ENCODE assay signal across 11 cellular contexts in the genomic region with DNA sequence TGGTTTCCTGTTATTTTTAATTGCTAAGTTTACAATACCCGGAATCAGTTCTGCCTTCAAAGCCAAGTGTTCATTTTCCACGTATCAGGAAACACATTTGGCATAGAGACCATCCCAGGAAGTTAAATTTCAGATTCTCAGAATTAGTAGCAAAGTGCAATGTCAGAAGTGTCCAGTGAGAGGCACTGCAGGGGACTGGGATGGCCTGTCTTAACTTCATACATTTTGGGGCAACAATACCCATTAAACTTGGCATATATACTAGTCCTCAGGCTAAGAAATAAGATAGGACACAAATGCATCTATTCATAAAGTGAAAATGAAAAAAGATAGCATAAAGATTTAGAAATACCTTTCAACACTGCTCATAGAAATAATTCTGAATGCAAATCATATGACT. TPM values are rescaled to one million over a fixed set of nuclear protein-coding genes. Genes with fewer than 3 reads are reported as not detected.
DNase-seq lines count a peak whose midpoint lies in the region; ATAC-seq and TF ChIP-seq lines count a peak whose summit lies in the region.
"Had no signal": no experiment of that assay in that cellular context is flagged by ENCODE, and none has a peak within 500 bp of the region (broad histone marks: within the 10 kb centered on the region; RNA-seq: fewer than 3 reads in every experiment).

No MANE protein-coding gene starts in this region.

- H3K36me3 Mint-ChIP-seq in T-helper 17 cell (ENCODE audit: low read depth): peaks cover 4% of the 10 kb centered on the region
- H3K36me3 Mint-ChIP-seq: memory B cell had no signal

- intact Hi-C loops in heart left ventricle (cut with DNase I): loop anchor here in 6 of 10 donors (2.0 to 10.0 kb wide), 4 partner anchors 52 to 169 kb away; partner anchors contain the start of gene IL18R1 (in 1 of the 6)
- intact Hi-C loops in right cardiac atrium (cut with DNase I): loop anchor here in 2 of 4 donors (10.0 kb wide), 2 partner anchors 49 to 259 kb away; no protein-coding TSS in a partner anchor
- intact Hi-C loops in sigmoid colon (cut with DNase I): loop anchor here (5.0 kb wide), 1 partner anchor 57 kb away; no protein-coding TSS in a partner anchor

- no peak overlapping the region for H3K27ac ChIP-seq in heart left ventricle
- H3K27ac ChIP-seq in right cardiac atrium (ENCODE audit: low read length): no peak overlapping the region
- no peak overlapping the region for H3K27ac ChIP-seq in tibial nerve
- H3K27ac ChIP-seq in sigmoid colon: no peak overlapping the region

- H3K4me1 Mint-ChIP-seq in T-helper 17 cell: peaks cover 11% of the 10 kb centered on the region
- H3K4me1 Mint-ChIP-seq: memory B cell had no signal

- TF ChIP-seq POLR2A in heart left ventricle (IDR thresholded peaks at IDR 0.05): no peak
- no peak for TF ChIP-seq POLR2A in tibial nerve (IDR thresholded peaks at IDR 0.05)
- no peak for TF ChIP-seq POLR2A in sigmoid colon (IDR thresholded peaks at IDR 0.05)

- H3K9me3 ChIP-seq in heart left ventricle (no peaks in the 10 kb centered on the region), right cardiac atrium (ENCODE audit: control insufficient read depth, low read length) (no peaks in the 10 kb centered on the region), T-helper 17 cell (ENCODE audit: control insufficient read depth, low read length, poor library complexity, severe bottlenecking) (no peaks in the 10 kb centered on the region), tibial nerve (no peaks in the 10 kb centered on the region), sigmoid colon (no peaks in the 10 kb centered on the region)

- H3K4me3 Mint-ChIP-seq in T-helper 17 cell: peak overlapping the region; percentile 33
- H3K4me3 Mint-ChIP-seq: memory B cell had no signal

- no peak overlapping the region for H3K4me3 ChIP-seq in heart left ventricle
- H3K4me3 ChIP-seq in right cardiac atrium (ENCODE audit: low read length): no peak overlapping the region
- no peak overlapping the region for H3K4me3 ChIP-seq in tibial nerve
- H3K4me3 ChIP-seq in sigmoid colon: no peak overlapping the region

- H3K4me1 ChIP-seq in heart left ventricle (peaks cover 0 to 24% (median 5%) of the 10 kb centered on the region in 12 donors), right cardiac atrium (ENCODE audit: control insufficient read depth, insufficient read depth, low read length) (no peaks in the 10 kb centered on the region), tibial nerve (peaks cover 0 to 19% (median 1%) of the 10 kb centered on the region in 4 donors), sigmoid colon (peaks cover 0 to 12% (median 8%) of the 10 kb centered on the region in 4 donors)

- H3K36me3 ChIP-seq in heart left ventricle: no peaks in the 10 kb centered on the region
- no peaks in the 10 kb centered on the region for H3K36me3 ChIP-seq in tibial nerve
- H3K36me3 ChIP-seq in sigmoid colon: no peaks in the 10 kb centered on the region

- peak; percentile 17 to 60 (median 50) for TF ChIP-seq CTCF in heart left ventricle (IDR thresholded peaks at IDR 0.05)
- TF ChIP-seq CTCF in tibial nerve (IDR thresholded peaks at IDR 0.05): peak; percentile 25 to 51 (median 29)
- peak in 2 of 4 experiments; percentile 24 to 32 for TF ChIP-seq CTCF in sigmoid colon (IDR thresholded peaks at IDR 0.05)

- no peak for TF ChIP-seq EP300 in tibial nerve (IDR thresholded peaks at IDR 0.05)
- no peak for TF ChIP-seq EP300 in sigmoid colon (IDR thresholded peaks at IDR 0.05)

- ATAC-seq in heart left ventricle (peak in 1 of 4 donors; percentile 28), right cardiac atrium (no peak), T-helper 17 cell (peak; percentile 37), GM21360 (IDR thresholded peaks at IDR 0.05; ENCODE audit: unreplicated experiment) (no peak)

- peaks cover 7% of the 10 kb centered on the region for H3K27me3 Mint-ChIP-seq in T-helper 17 cell

- H3K27ac Mint-ChIP-seq in T-helper 17 cell: no peak overlapping the region
- H3K27ac Mint-ChIP-seq: memory B cell had no signal

- 18 to 35% (median 26%) methylated on average over 2 of the region's 2 CpGs for WGBS in heart left ventricle, 4 donors
- WGBS in right cardiac atrium: 24% methylated on average over 2 of the region's 2 CpGs
- 24 to 32% methylated on average over 2 of the region's 2 CpGs for WGBS in tibial nerve, 2 donors
- 4 to 7% methylated on average over 2 of the region's 2 CpGs for WGBS in sigmoid colon, 2 donors

- H3K27me3 ChIP-seq in heart left ventricle (peaks cover 0 to 3% (median 0%) of the 10 kb centered on the region in 9 donors), right cardiac atrium (ENCODE audit: control insufficient read depth, insufficient read depth) (no peaks in the 10 kb centered on the region), tibial nerve (peaks cover 0 to 9% of the 10 kb centered on the region in 2 donors), sigmoid colon (peaks cover 0 to 5% (median 0%) of the 10 kb centered on the region in 3 donors)

- DNase-seq in heart left ventricle (no peak), right cardiac atrium (no peak), T-helper 17 cell (no peak), foreskin melanocyte (peak; percentile 74), tibial nerve (ENCODE audit: low spot score in 2 of 2) (no peak), NCI-H146 (lab: John Stamatoyannopoulos, UW) (no peak), sigmoid colon (no peak)

RNA-seq across cellular contexts. Expression of gene IL1RL2, which starts 1.5 kb away (rescaled TPM):
- total RNA-seq in heart left ventricle (under 1 TPM in 5 of 9 donors, not detected in 4; 0.30 to 0.75 (median 0.56) TPM), right cardiac atrium (under 1 TPM; 0.14 to 0.46 (median 0.36) TPM), T-helper 17 cell (not detected), tibial nerve (under 1 TPM in 1 of 4 donors, not detected in 3; 0.30 TPM), sigmoid colon (under 1 TPM in 1 of 4 donors, not detected in 3; 0.27 TPM)
- polyA plus RNA-seq in heart left ventricle (under 1 TPM in 1 of 2 donors, not detected in 1; 0.22 TPM), right cardiac atrium (0.07 TPM), sigmoid colon (under 1 TPM in 2 of 3 donors, not detected in 1; 0.60 to 0.90 TPM)
- total RNA-seq: Daoy, NCI-H460 had no signal

RNA-seq across cellular contexts. Expression of gene IL1R1, which starts 42.8 kb away (rescaled TPM):
- total RNA-seq in heart left ventricle (10 to 100 TPM; 10.9 to 49.0 (median 19.6) TPM), right cardiac atrium (100 to 1,000 TPM in 1 of 4 donors, 10 to 100 TPM in 3; 43.2 to 111 (median 60.7) TPM), T-helper 17 cell (10 to 100 TPM; 14.3 to 16.5 TPM), tibial nerve (10 to 100 TPM; 29.5 to 81.2 (median 57.4) TPM), sigmoid colon (100 to 1,000 TPM in 1 of 4 donors, 10 to 100 TPM in 3; 41.0 to 144 (median 50.7) TPM)
- polyA plus RNA-seq in heart left ventricle (10 to 100 TPM; 12.8 to 25.7 TPM), right cardiac atrium (32.2 TPM), sigmoid colon (10 to 100 TPM; 14.6 to 43.2 (median 34.9) TPM)
